ENCODE assay signal across 8 cellular contexts in genomic region chr2:3379647-3380534, GRCh38. TPM values are rescaled to one million over a fixed set of nuclear protein-coding genes. Genes with fewer than 3 reads are reported as not detected.
DNase-seq lines count a peak whose midpoint lies in the region; ATAC-seq, FAIRE-seq and TF ChIP-seq lines count a peak whose summit lies in the region.

Gene TRAPPC12, plus strand, starts transcription at chr2:3379694. Its CDS starts 7,930 bp downstream, at chr2:3387624.

- no peaks in the 10 kb centered on the region for H4K20me1 ChIP-seq in H1 (replicated peaks in 1 of 2; ENCODE audit: control insufficient read depth in 1 of 2, insufficient read depth in 2 of 2, low read length in 2 of 2)

- no peak within 1 kb of the TSS for H2BK20ac ChIP-seq in H1 (ENCODE audit: low read length)

- POLR2A ChIA-PET in CD4-positive, alpha-beta memory T cell (lab: Charles Lee; ENCODE audit: partially characterized antibody), result interaction anchor here (0.6 to 4.1 kb wide), 7 partner anchors 40 to 273 kb away, joined by 3 to 33 read pairs (median 4); partner anchors contain the start of genes ADI1, RNASEH1 and RPS7
- POLR2A ChIA-PET in H1 (lab: Charles Lee; ENCODE audit: partially characterized antibody), result interaction anchor here (0.8 to 1.4 kb wide), 4 partner anchors 12 to 177 kb away, joined by 3 to 5 read pairs (median 4); no protein-coding TSS in a partner anchor

- 5% methylated on average over 53 of the region's 61 CpGs; no CpG with 5 or more reads in 1 of the 2 experiments for WGBS in H1 (ENCODE audit: extremely low coverage in 1 of 2, insufficient coverage in 1 of 2, insufficient read length in 1 of 2, insufficient replicate concordance in 2 of 2, low coverage in 1 of 2, low lambda C conversion rate in 2 of 2, missing lambda C conversion rate in 1 of 2), 2 experiments
- WGBS in mesendoderm (ENCODE audit: extremely low coverage, insufficient coverage, low lambda C conversion rate), result no CpG with 5 or more reads among the region's 61 CpGs

- H3K27ac Mint-ChIP-seq in CD4-positive, alpha-beta memory T cell, result peak within 1 kb of the TSS; percentile 94 to 99 (median 98)

- H3K79me2 ChIP-seq in H1 (ENCODE audit: control insufficient read depth in 1 of 2, insufficient read depth in 2 of 2, low read length in 2 of 2), result peaks cover 13 to 37% of the 10 kb centered on the region in 2 experiments
- peaks cover 13% of the 10 kb centered on the region for H3K79me2 ChIP-seq in mesendoderm (ENCODE audit: control insufficient read depth, insufficient read depth, low read length)

- H3K23me2 ChIP-seq in H1 (ENCODE audit: low read depth, low read length), result peaks cover 12% of the 10 kb centered on the region; the same call in 1 of the 2 replicates

- H2BK15ac ChIP-seq in H1 (ENCODE audit: low read length), result 0 out of 2 replicates have a peak within 1 kb of the TSS, but pooled peaks have one; percentile 81
- no peak within 1 kb of the TSS for H2BK15ac ChIP-seq in mesendoderm (replicated peaks; ENCODE audit: low read depth)

- no peak for TF ChIP-seq EP300 in H1 (IDR thresholded peaks at IDR 0.05; ENCODE audit: borderline replicate concordance in 1 of 2, low read depth in 2 of 2, low read length in 2 of 2)

- H4K8ac ChIP-seq in H1 (ENCODE audit: extremely low read depth, insufficient read depth, low read length) (peak within 1 kb of the TSS; percentile 96), mesendoderm (ENCODE audit: low read depth, low read length) (no peak within 1 kb of the TSS)

- peak within 1 kb of the TSS; percentile 88 to 90 for H3K4me3 ChIP-seq in CD4-positive, alpha-beta memory T cell (ENCODE audit: low read length in 2 of 2)
- H3K4me3 ChIP-seq in H1 (ENCODE audit: extremely low read depth in 1 of 4, insufficient read depth in 2 of 4, low read depth in 3 of 4, low read length in 4 of 4) (peak within 1 kb of the TSS; percentile 71 to 97 (median 85)), mesendoderm (ENCODE audit: low read length) (peak within 1 kb of the TSS; percentile 88)

- H4K5ac ChIP-seq in H1 (ENCODE audit: insufficient read length, low read depth, low read length) (peak within 1 kb of the TSS; percentile 99), mesendoderm (ENCODE audit: low read length) (peak within 1 kb of the TSS; percentile 47)

- peak within 1 kb of the TSS; percentile 89 for H3K27ac ChIP-seq in CD4-positive, alpha-beta memory T cell (ENCODE audit: low read depth, low read length)
- H3K27ac ChIP-seq in H1 (ENCODE audit: low read depth, low read length) (peak within 1 kb of the TSS; percentile 56), mesendoderm (ENCODE audit: low read depth, low read length) (peak within 1 kb of the TSS; percentile 28)

- H2AK5ac ChIP-seq in H1 (ENCODE audit: low read depth, low read length), result 0 out of 2 replicates have a peak within 1 kb of the TSS, but pooled peaks have one; percentile 30
- H2AK5ac ChIP-seq in mesendoderm (ENCODE audit: low read length), result no peak within 1 kb of the TSS

- H3K9me3 Mint-ChIP-seq in CD4-positive, alpha-beta memory T cell, result peaks cover 0 to 3% (median 0%) of the 10 kb centered on the region in 8 donors

- no peak for FAIRE-seq in H1 (lab: Jason Lieb, UNC)

- no peaks in the 10 kb centered on the region for H3K27me3 Mint-ChIP-seq in CD4-positive, alpha-beta memory T cell

- no peak within 1 kb of the TSS for H3K4ac ChIP-seq in H1 (replicated peaks; ENCODE audit: insufficient read length, low read depth, low read length)
- H3K4ac ChIP-seq in mesendoderm (ENCODE audit: low read depth, low read length), result peak within 1 kb of the TSS; percentile 4

- peaks cover 40% of the 10 kb centered on the region for H3K4me1 ChIP-seq in CD4-positive, alpha-beta memory T cell (ENCODE audit: insufficient read depth, low read length)
- H3K4me1 ChIP-seq in H1 (replicated peaks in 1 of 4; ENCODE audit: control insufficient read depth in 3 of 4, insufficient read depth in 4 of 4, low read length in 3 of 4), result peaks cover 5 to 9% (median 6%) of the 10 kb centered on the region in 4 experiments; a peak in 6 of 7 replicates
- H3K4me1 ChIP-seq in mesendoderm (ENCODE audit: control insufficient read depth, low read depth, low read length), result peaks cover 3% of the 10 kb centered on the region

- DNase-seq in CD4-positive, alpha-beta memory T cell, result peak; percentile 90 to 93 (median 92)
- DNase-seq in NOMO-1 (lab: John Stamatoyannopoulos, UW; ENCODE audit: unreplicated experiment in 2 of 2), result peak; percentile 83 to 93
- peak; percentile 86 to 88 for DNase-seq in activated CD8-positive, alpha-beta memory T cell treated with anti-CD3 and anti-CD28 coated beads for 4 hours (ENCODE audit: low read depth in 2 of 2)
- DNase-seq in H1 (ENCODE audit: low read depth in 1 of 2, low spot score in 2 of 2), result peak; percentile 77 to 95
- DNase-seq in mesendoderm, result peak; percentile 96
- peak; percentile 85 for DNase-seq in stimulated activated CD8-positive, alpha-beta memory T cell treated with anti-CD3 and anti-CD28 coated beads, Interleukin-15, amount 100 ng/mL, for 24 hours (ENCODE audit: low read depth)

- no peak for TF ChIP-seq RAD21 in H1 (IDR thresholded peaks at IDR 0.05 in 1 of 2, conservative IDR thresholded peaks at IDR 0.05 in 1 of 2; ENCODE audit: low read depth in 2 of 2, low read length in 2 of 2)

- H3K36me3 Mint-ChIP-seq in CD4-positive, alpha-beta memory T cell, result peaks cover 5 to 29% of the 10 kb centered on the region in 2 donors

- H3K79me1 ChIP-seq in H1 (ENCODE audit: low read depth, low read length) (peaks cover 3% of the 10 kb centered on the region; the same call in 1 of the 2 replicates), mesendoderm (ENCODE audit: low read length) (peaks cover 13% of the 10 kb centered on the region)

- H2BK12ac ChIP-seq in H1 (ENCODE audit: low read depth, low read length), result 0 out of 2 replicates have a peak within 1 kb of the TSS, but pooled peaks have one; percentile 18

- TF ChIP-seq CTCF in H1 (IDR thresholded peaks at IDR 0.05; ENCODE audit: control extremely low read depth in 1 of 3, insufficient read depth in 1 of 3, low read depth in 1 of 3, low read length in 3 of 3), result peak in 2 of 3 experiments; percentile 57 to 68; a peak in 2 of 4 replicates

- ATAC-seq in GM19351 (IDR thresholded peaks at IDR 0.05; ENCODE audit: unreplicated experiment) (peak; percentile 70), HG03521 (IDR thresholded peaks at IDR 0.05; ENCODE audit: unreplicated experiment) (peak; percentile 73)

- H3K14ac ChIP-seq in H1 (ENCODE audit: insufficient read length), result no peak within 1 kb of the TSS

- peak within 1 kb of the TSS; percentile 91 for H4K91ac ChIP-seq in H1 (replicated peaks; ENCODE audit: insufficient read length, low read length)

- H3K27me3 ChIP-seq in CD4-positive, alpha-beta memory T cell (ENCODE audit: insufficient read depth, low read length), result no peaks in the 10 kb centered on the region
- no peaks in the 10 kb centered on the region for H3K27me3 ChIP-seq in H1 (replicated peaks in 1 of 4; ENCODE audit: control insufficient read depth in 3 of 4, extremely low read depth in 1 of 4, insufficient read depth in 3 of 4, low read length in 3 of 4)
- no peaks in the 10 kb centered on the region for H3K27me3 ChIP-seq in mesendoderm (ENCODE audit: insufficient read depth, low read length, poor library complexity)

- H3K9ac ChIP-seq in H1 (replicated peaks in 1 of 4; ENCODE audit: extremely low read depth in 1 of 4, low read depth in 3 of 4, low read length in 3 of 4) (peak within 1 kb of the TSS; percentile 67 to 88 (median 84)), mesendoderm (ENCODE audit: low read length) (peak within 1 kb of the TSS; percentile 97)

- intact Hi-C loops in CD4-positive, alpha-beta memory T cell (cut with micrococcal nuclease), result loop anchor here (1.0 to 5.0 kb wide), 3 partner anchors 139 to 272 kb away; partner anchors contain the start of genes ADI1 and RPS7

- H3K4me2 ChIP-seq in H1 (ENCODE audit: insufficient read depth in 1 of 2, low read depth in 2 of 2, low read length in 2 of 2) (peak within 1 kb of the TSS; percentile 82 to 91), mesendoderm (ENCODE audit: low read length) (peak within 1 kb of the TSS; percentile 98)

- H3K9me3 ChIP-seq in CD4-positive, alpha-beta memory T cell (ENCODE audit: control insufficient read depth in 1 of 2, low read length in 2 of 2), result no peaks in the 10 kb centered on the region
- no peaks in the 10 kb centered on the region for H3K9me3 ChIP-seq in H1 (ENCODE audit: insufficient read depth in 2 of 2, low read depth in 1 of 2, low read length in 1 of 2)

- CTCF ChIA-PET in CD4-positive, alpha-beta memory T cell (lab: Charles Lee; ENCODE audit: partially characterized antibody), result interaction anchor here (1.3 to 2.4 kb wide), 5 partner anchors 14 to 272 kb away, joined by 4 to 17 read pairs (median 5); no protein-coding TSS in a partner anchor
- CTCF ChIA-PET in H1 (lab: Charles Lee; ENCODE audit: partially characterized antibody), result interaction anchor here (0.5 to 1.5 kb wide), 3 partner anchors 182 to 203 kb away, joined by 3 read pairs; no protein-coding TSS in a partner anchor

- peak within 1 kb of the TSS; percentile 41 for H2BK120ac ChIP-seq in H1 (replicated peaks; ENCODE audit: low read depth, low read length)
- H2BK120ac ChIP-seq in mesendoderm (ENCODE audit: low read depth, low read length), result no peak within 1 kb of the TSS

- H3K56ac ChIP-seq in H1 (replicated peaks; ENCODE audit: insufficient read length, low read depth, low read length), result peak within 1 kb of the TSS; percentile 94
- peak within 1 kb of the TSS; percentile 99 for H3K56ac ChIP-seq in mesendoderm (ENCODE audit: low read length)

- H2BK5ac ChIP-seq in H1 (ENCODE audit: low read depth, low read length), result peak within 1 kb of the TSS; percentile 95
- H2BK5ac ChIP-seq in mesendoderm (ENCODE audit: low read length), result peak within 1 kb of the TSS; percentile 71

- H3K4me1 Mint-ChIP-seq in CD4-positive, alpha-beta memory T cell, result peaks cover 32 to 64% (median 46%) of the 10 kb centered on the region in 4 donors

- peak within 1 kb of the TSS; percentile 98 for H3K18ac ChIP-seq in H1 (ENCODE audit: extremely low read depth, low read length)
- H3K18ac ChIP-seq in mesendoderm (ENCODE audit: low read length), result peak within 1 kb of the TSS; percentile 66

- H3K36me3 ChIP-seq in CD4-positive, alpha-beta memory T cell (ENCODE audit: insufficient read depth, low read length), result no peaks in the 10 kb centered on the region
- H3K36me3 ChIP-seq in H1 (ENCODE audit: control insufficient read depth in 2 of 4, insufficient read depth in 4 of 4, low read length in 3 of 4) (peaks cover 0 to 5% (median 0%) of the 10 kb centered on the region in 4 experiments; a peak in 3 of 8 replicates), mesendoderm (ENCODE audit: control insufficient read depth, insufficient read depth, low read length) (peaks cover 2% of the 10 kb centered on the region)

- H3K23ac ChIP-seq in H1 (ENCODE audit: insufficient read length) (no peak within 1 kb of the TSS), mesendoderm (ENCODE audit: low read length) (peak within 1 kb of the TSS; percentile 96)

- H2AFZ ChIP-seq in H1 (ENCODE audit: low read length), result peak within 1 kb of the TSS; percentile 71; the same call in 1 of the 2 replicates

- H3K4me3 Mint-ChIP-seq in CD4-positive, alpha-beta memory T cell, result peak within 1 kb of the TSS; percentile 92 to 99 (median 95)

- TF ChIP-seq POLR2A in H1 (IDR thresholded peaks at IDR 0.05; ENCODE audit: control extremely low read depth in 1 of 2, low read depth in 2 of 2, low read length in 2 of 2), result peak in 1 of 2 experiments; percentile 91; a peak in 2 of 3 replicates

RNA-seq across cellular contexts. Expression of gene TRAPPC12, which starts in this region (rescaled TPM):
- 100 to 1,000 TPM; 134 to 137 TPM for total RNA-seq in CD4-positive, alpha-beta memory T cell
- polyA plus RNA-seq in CD4-positive, alpha-beta memory T cell, result 10 to 100 TPM; 18.0 to 55.5 TPM
- total RNA-seq in H1 (2021; fragmentation: NEBNext Ultra II Directional; extraction: Animal tissue kit (Norgen Biotek cat#: 25700)), result 67.3 and 71.8 TPM in 2 replicates
- 35.0 and 48.3 TPM in 2 replicates for polyA plus RNA-seq in H1 (2011; rRNA removed)
- 33.9 TPM for polyA plus RNA-seq in H1 (2011; cell fraction: cytosol; rRNA removed)
- polyA plus RNA-seq in H1 (2011; cell fraction: nucleus; rRNA removed), result 123 TPM
- 58.8 to 70.1 TPM (median 66.0 TPM) in 4 replicates for polyA plus RNA-seq in H1 (2012, experiment 1 of 2)
- polyA plus RNA-seq in H1 (2012, experiment 2 of 2), result 54.3 TPM
- 40.8 TPM for polyA plus RNA-seq in H1 (2013, experiment 1 of 2)
- 42.4 TPM for polyA plus RNA-seq in H1 (2013, experiment 2 of 2)
- 59.8 and 68.9 TPM in 2 replicates for polyA minus RNA-seq in H1 (2011; rRNA and poly(A)+ RNA removed)
- polyA minus RNA-seq in H1 (2011; cell fraction: cytosol; rRNA and poly(A)+ RNA removed), result 60.5 TPM
- polyA minus RNA-seq in H1 (2011; cell fraction: nucleus; rRNA and poly(A)+ RNA removed), result 96.0 TPM
- 38.6 TPM for polyA plus RNA-seq in mesendoderm (2013, experiment 1 of 2)
- 40.7 TPM for polyA plus RNA-seq in mesendoderm (2013, experiment 2 of 2)

Comparison
In these comparisons a context has a peak if more than half of its experiments do, and no peak if none do; other contexts are left out.
1. Peak in every context shown above with its lines: DNase-seq, ATAC-seq, H3K4me3 ChIP-seq and H3K27ac ChIP-seq.
2. H3K27ac ChIP-seq: peak in every context shown above with its lines; median percentile 89 in CD4-positive, alpha-beta memory T cell; 56 in H1; 28 in mesendoderm.